In the genomic region with DNA sequence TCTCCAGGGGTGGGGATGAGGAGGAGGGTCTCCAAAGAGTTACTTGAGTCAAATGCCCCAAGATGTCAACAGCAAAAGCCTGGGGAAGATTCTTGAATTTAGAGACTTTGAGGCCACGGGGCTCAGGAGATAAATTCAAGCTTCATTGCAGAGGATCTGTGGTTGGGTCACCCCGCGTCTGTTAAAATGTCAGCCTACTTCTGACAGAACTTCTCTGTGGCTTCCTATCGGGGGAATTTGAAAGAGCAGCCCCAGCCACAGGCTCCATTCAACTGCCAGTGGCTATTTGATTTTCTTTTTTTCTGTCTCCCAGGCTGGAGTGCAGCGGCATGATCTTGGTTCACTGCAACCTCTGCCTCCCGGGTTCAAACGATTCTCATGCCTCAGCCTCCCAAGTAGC, we compare ENCODE assay signal across 1 cellular context.
TF ChIP-seq lines count a peak whose summit lies in the region.

No MANE protein-coding gene starts in this region.

TF ChIP-seq in H1, 55 proteins besides CTCF, POLR2A, EP300 and RAD21:
- TF ChIP-seq CHD7 (IDR thresholded peaks at IDR 0.05; ENCODE audit: insufficient replicate concordance, low read length), result no peak
- no peak for TF ChIP-seq MAX (IDR thresholded peaks at IDR 0.05)
- no peak for TF ChIP-seq BRCA1 (IDR thresholded peaks at IDR 0.05; ENCODE audit: low read depth, low read length)
- TF ChIP-seq EGR1 (IDR thresholded peaks at IDR 0.05; ENCODE audit: borderline replicate concordance, low read depth, low read length), result no peak
- no peak for TF ChIP-seq SUZ12 (IDR thresholded peaks at IDR 0.05; ENCODE audit: low read length)
- no peak for TF ChIP-seq SAP30 (IDR thresholded peaks at IDR 0.05; ENCODE audit: insufficient read depth, insufficient replicate concordance, low read length)
- TF ChIP-seq NANOG (IDR thresholded peaks at IDR 0.05; ENCODE audit: insufficient read depth, low read depth, low read length, poor library complexity, severe bottlenecking), result no peak
- no peak for TF ChIP-seq SP4 (IDR thresholded peaks at IDR 0.05; ENCODE audit: low read length)
- no peak for TF ChIP-seq CBX8 (IDR thresholded peaks at IDR 0.05; ENCODE audit: borderline replicate concordance, low read depth, low read length)
- TF ChIP-seq TCF12 (IDR thresholded peaks at IDR 0.05; ENCODE audit: low read depth, low read length), result no peak
